Comparison of ENCODE assay signal across 15 cellular contexts in genomic region chr16:70765491-70765890, GRCh38. TPM values are rescaled to one million over a fixed set of nuclear protein-coding genes. Genes with fewer than 3 reads are reported as not detected.
DNase-seq lines count a peak whose midpoint lies in the region; ATAC-seq and TF ChIP-seq lines count a peak whose summit lies in the region.
"Had no signal": no experiment of that assay in that cellular context is flagged by ENCODE, and none has a peak within 500 bp of the region (broad histone marks: within the 10 kb centered on the region; RNA-seq: fewer than 3 reads in every experiment).

No MANE protein-coding gene starts in this region.

- DNase-seq in activated naive CD4-positive, alpha-beta T cell treated with anti-CD3 and anti-CD28 coated beads, Interleukin-2, amount 50 U/mL, for 72 hours (ENCODE audit: low spot score in 2 of 2), result no peak
- no peak for DNase-seq in activated naive CD4-positive, alpha-beta T cell treated with anti-CD3 and anti-CD28 coated beads, Interleukin-2, amount 50 U/mL, for 16 hours
- no peak for DNase-seq in T-helper 17 cell
- no peak for DNase-seq in DMS 273 (lab: John Stamatoyannopoulos, UW; ENCODE audit: unreplicated experiment)
- no peak for DNase-seq in left lobe of liver (ENCODE audit: low spot score)
- no peak for DNase-seq in colonic mucosa
- DNase-seq: CD8-positive, alpha-beta T cell; COR-L47; DND-41; GDM1; GOT3 had no signal

- no peak overlapping the region for H3K4me3 ChIP-seq in colonic mucosa
- H3K4me3 ChIP-seq: HAP-1 had no signal

- H3K27me3 Mint-ChIP-seq in T-helper 17 cell, result no peaks in the 10 kb centered on the region

- intact Hi-C loops in colonic mucosa (cut with DNase I), result no loop called here

- no peaks in the 10 kb centered on the region for H3K27me3 ChIP-seq in layer of hippocampus (ENCODE audit: control insufficient read depth, insufficient read depth, low read length)
- H3K27me3 ChIP-seq in colonic mucosa, result no peaks in the 10 kb centered on the region

- H3K9ac ChIP-seq in colonic mucosa (ENCODE audit: low read depth in 2 of 2, low read length in 2 of 2), result no peak overlapping the region

- ATAC-seq in activated naive CD4-positive, alpha-beta T cell treated with anti-CD3 and anti-CD28 coated beads, Interleukin-2, amount 50 U/mL, for 72 hours, result no peak
- no peak for ATAC-seq in T-helper 17 cell
- ATAC-seq in left lobe of liver, result no peak
- ATAC-seq: CD8-positive, alpha-beta T cell had no signal

- TF ChIP-seq CTCF in colonic mucosa (IDR thresholded peaks at IDR 0.05), result no peak

- H3K27ac Mint-ChIP-seq in activated naive CD4-positive, alpha-beta T cell treated with anti-CD3 and anti-CD28 coated beads, Interleukin-2, amount 50 U/mL, for 72 hours, result peak overlapping the region; percentile 62 to 88
- peak overlapping the region; percentile 39 for H3K27ac Mint-ChIP-seq in T-helper 17 cell
- H3K27ac Mint-ChIP-seq: CD8-positive, alpha-beta T cell had no signal

- H3K27ac ChIP-seq in layer of hippocampus (ENCODE audit: low read depth, low read length), result peak overlapping the region; percentile 18
- no peak overlapping the region for H3K27ac ChIP-seq in colonic mucosa
- H3K27ac ChIP-seq: 22Rv1 had no signal

- H3K9me3 ChIP-seq in T-helper 17 cell (ENCODE audit: control insufficient read depth, low read length, poor library complexity, severe bottlenecking) (no peaks in the 10 kb centered on the region), colonic mucosa (no peaks in the 10 kb centered on the region)
- H3K9me3 ChIP-seq: HAP-1 had no signal

- no peaks in the 10 kb centered on the region for H3K36me3 Mint-ChIP-seq in activated naive CD4-positive, alpha-beta T cell treated with anti-CD3 and anti-CD28 coated beads, Interleukin-2, amount 50 U/mL, for 72 hours
- H3K36me3 Mint-ChIP-seq in T-helper 17 cell (ENCODE audit: low read depth), result no peaks in the 10 kb centered on the region

- peaks cover 2% of the 10 kb centered on the region for H3K4me1 Mint-ChIP-seq in T-helper 17 cell
- H3K4me1 Mint-ChIP-seq: CD14-positive monocyte had no signal

- H3K9me3 Mint-ChIP-seq in activated naive CD4-positive, alpha-beta T cell treated with anti-CD3 and anti-CD28 coated beads, Interleukin-2, amount 50 U/mL, for 72 hours, result no peaks in the 10 kb centered on the region
- H3K9me3 Mint-ChIP-seq: CD14-positive monocyte; CD8-positive, alpha-beta T cell had no signal

- H3K4me1 ChIP-seq in colonic mucosa, result no peaks in the 10 kb centered on the region
- H3K4me1 ChIP-seq: HAP-1 had no signal

- H3K36me3 ChIP-seq in colonic mucosa, result no peaks in the 10 kb centered on the region

- H3K4me3 Mint-ChIP-seq in T-helper 17 cell, result no peak overlapping the region
- H3K4me3 Mint-ChIP-seq: CD14-positive monocyte; CD8-positive, alpha-beta T cell had no signal

RNA-seq across cellular contexts. Expression of gene VAC14, which starts 35.5 kb away (rescaled TPM):
- 10 to 100 TPM; 22.5 to 28.8 TPM for total RNA-seq in activated naive CD4-positive, alpha-beta T cell treated with anti-CD3 and anti-CD28 coated beads, Interleukin-2, amount 50 U/mL, for 72 hours
- 10 to 100 TPM; 36.7 to 38.4 TPM for total RNA-seq in T-helper 17 cell
- total RNA-seq in left lobe of liver, result 17.3 TPM
- 10 to 100 TPM; 20.7 to 41.8 TPM for total RNA-seq in colonic mucosa
